Comparison of ENCODE assay signal across 8 cellular contexts in the genomic region with DNA sequence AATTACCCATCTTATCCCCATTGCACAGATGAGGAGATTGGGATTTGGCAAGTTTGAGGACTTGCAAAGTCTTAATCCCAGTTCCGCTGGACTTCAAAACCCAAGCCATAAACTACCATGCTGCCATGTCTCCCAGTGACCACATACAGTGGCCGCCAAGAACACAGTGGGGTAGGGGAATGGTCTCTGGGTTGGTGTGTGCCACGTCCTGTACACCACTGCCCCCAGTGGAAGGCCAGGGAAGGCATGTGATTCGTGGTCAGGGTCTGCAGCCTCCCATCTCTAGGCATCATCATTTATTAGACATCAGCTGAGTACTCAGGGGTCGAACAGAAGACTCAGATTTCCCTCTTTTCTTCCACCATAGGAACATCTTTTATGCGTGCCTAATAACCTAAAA.
DNase-seq lines count a peak whose midpoint lies in the region; ATAC-seq and TF ChIP-seq lines count a peak whose summit lies in the region.

No MANE protein-coding gene starts in this region.

- no peaks in the 10 kb centered on the region for H3K36me3 ChIP-seq in smooth muscle cell (ENCODE audit: low read depth)

- no peaks in the 10 kb centered on the region for H3K27me3 ChIP-seq in smooth muscle cell (ENCODE audit: low read depth)

- no peaks in the 10 kb centered on the region for H3K27me3 Mint-ChIP-seq in activated CD4-positive, alpha-beta memory T cell treated with anti-CD3 and anti-CD28 coated beads for 36 hours
- peaks cover 21% of the 10 kb centered on the region for H3K27me3 Mint-ChIP-seq in activated CD4-positive, alpha-beta memory T cell treated with anti-CD3 and anti-CD28 coated beads, Interleukin-2, amount 10 ng/mL, durations not matched to agents 7 days and 5 days
- peaks cover 75% of the 10 kb centered on the region for H3K27me3 Mint-ChIP-seq in activated T-helper 1 cell treated with anti-CD3 and anti-CD28 coated beads, Interleukin-12 subunit alpha, Interleukin-12 subunit beta, Interleukin-2, Interleukin-4 antibody, amounts not matched to agents 30 ng/mL and 10 ng/mL and 1 ng/mL, durations not matched to agents 14 hours and 24 hours and 36 hours (ENCODE audit: insufficient read depth)

- no peaks in the 10 kb centered on the region for H3K9me3 Mint-ChIP-seq in activated CD4-positive, alpha-beta memory T cell treated with anti-CD3 and anti-CD28 coated beads for 36 hours
- H3K9me3 Mint-ChIP-seq in activated CD4-positive, alpha-beta memory T cell treated with anti-CD3 and anti-CD28 coated beads, Interleukin-2, amount 10 ng/mL, durations not matched to agents 7 days and 5 days: no peaks in the 10 kb centered on the region
- H3K9me3 Mint-ChIP-seq in activated T-helper 1 cell treated with anti-CD3 and anti-CD28 coated beads, Interleukin-12 subunit alpha, Interleukin-12 subunit beta, Interleukin-2, Interleukin-4 antibody, amounts not matched to agents 30 ng/mL and 10 ng/mL and 1 ng/mL, durations not matched to agents 14 hours and 24 hours and 36 hours: no peaks in the 10 kb centered on the region

- H4K20me1 ChIP-seq in smooth muscle cell (ENCODE audit: low read depth): no peaks in the 10 kb centered on the region

- H3K9me3 ChIP-seq in smooth muscle cell (replicated peaks; ENCODE audit: low read depth): no peaks in the 10 kb centered on the region

- H3K79me2 ChIP-seq in smooth muscle cell (ENCODE audit: low read depth): no peaks in the 10 kb centered on the region

- peak; percentile 42 for DNase-seq in activated CD4-positive, alpha-beta memory T cell treated with anti-CD3 and anti-CD28 coated beads for 36 hours
- DNase-seq in activated CD4-positive, alpha-beta memory T cell treated with anti-CD3 and anti-CD28 coated beads, Interleukin-2, amount 10 ng/mL, durations not matched to agents 7 days and 5 days: no peak
- DNase-seq in NCI-H1930 (lab: John Stamatoyannopoulos, UW) (peak; percentile 16 to 19), cardiac fibroblast (ENCODE audit: low read depth in 2 of 2) (no peak), smooth muscle cell (lab: John Stamatoyannopoulos, UW; ENCODE audit: unreplicated experiment) (no peak), cerebellar nuclear complex (lab: John Stamatoyannopoulos, UW) (no peak)
- DNase-seq in activated T-helper 1 cell treated with anti-CD3 and anti-CD28 coated beads, Interleukin-12 subunit alpha, Interleukin-12 subunit beta, Interleukin-2, Interleukin-4 antibody, amounts not matched to agents 30 ng/mL and 10 ng/mL and 1 ng/mL, durations not matched to agents 14 hours and 24 hours and 36 hours (ENCODE audit: low spot score): no peak

- H3F3A ChIP-seq in smooth muscle cell (ENCODE audit: low read depth): peaks cover 30% of the 10 kb centered on the region

- no peak overlapping the region for H3K27ac ChIP-seq in smooth muscle cell (ENCODE audit: low read depth)

- no peak overlapping the region for H3K4me2 ChIP-seq in smooth muscle cell

- 71% methylated on average over 6 of the region's 6 CpGs for WGBS in smooth muscle cell (ENCODE audit: low lambda C conversion rate)

- no peak overlapping the region for H3K4me3 ChIP-seq in cardiac fibroblast (replicated peaks in 1 of 2; ENCODE audit: low read depth in 2 of 2, low read length in 2 of 2)
- H3K4me3 ChIP-seq in smooth muscle cell: no peak overlapping the region

- H3K9ac ChIP-seq in smooth muscle cell (ENCODE audit: low read depth): no peak overlapping the region

- peak; percentile 39 for TF ChIP-seq CTCF in cardiac fibroblast (IDR thresholded peaks at IDR 0.05; ENCODE audit: low read depth, low read length)
- TF ChIP-seq CTCF in smooth muscle cell (IDR thresholded peaks at IDR 0.05; ENCODE audit: borderline replicate concordance, insufficient read depth, poor library complexity, severe bottlenecking): peak; percentile 33

- CTCF ChIA-PET in activated CD4-positive, alpha-beta memory T cell treated with anti-CD3 and anti-CD28 coated beads for 36 hours (lab: Charles Lee): interaction anchor here (0.7 to 2.2 kb wide), 13 partner anchors 11 to 217 kb away, joined by 3 to 11 read pairs (median 3); no protein-coding TSS in a partner anchor
- CTCF ChIA-PET in activated CD4-positive, alpha-beta memory T cell treated with anti-CD3 and anti-CD28 coated beads, Interleukin-2, amount 10 ng/mL, durations not matched to agents 7 days and 5 days (lab: Charles Lee): interaction anchor here (0.9 to 2.0 kb wide), 4 partner anchors 16 to 84 kb away, joined by 3 to 7 read pairs (median 5); no protein-coding TSS in a partner anchor

- no peak overlapping the region for H3K4me3 Mint-ChIP-seq in activated CD4-positive, alpha-beta memory T cell treated with anti-CD3 and anti-CD28 coated beads for 36 hours
- no peak overlapping the region for H3K4me3 Mint-ChIP-seq in activated CD4-positive, alpha-beta memory T cell treated with anti-CD3 and anti-CD28 coated beads, Interleukin-2, amount 10 ng/mL, durations not matched to agents 7 days and 5 days
- no peak overlapping the region for H3K4me3 Mint-ChIP-seq in activated T-helper 1 cell treated with anti-CD3 and anti-CD28 coated beads, Interleukin-12 subunit alpha, Interleukin-12 subunit beta, Interleukin-2, Interleukin-4 antibody, amounts not matched to agents 30 ng/mL and 10 ng/mL and 1 ng/mL, durations not matched to agents 14 hours and 24 hours and 36 hours

- H3K36me3 Mint-ChIP-seq in activated CD4-positive, alpha-beta memory T cell treated with anti-CD3 and anti-CD28 coated beads for 36 hours: no peaks in the 10 kb centered on the region
- peaks cover 2% of the 10 kb centered on the region for H3K36me3 Mint-ChIP-seq in activated CD4-positive, alpha-beta memory T cell treated with anti-CD3 and anti-CD28 coated beads, Interleukin-2, amount 10 ng/mL, durations not matched to agents 7 days and 5 days (ENCODE audit: low read depth)
- no peaks in the 10 kb centered on the region for H3K36me3 Mint-ChIP-seq in activated T-helper 1 cell treated with anti-CD3 and anti-CD28 coated beads, Interleukin-12 subunit alpha, Interleukin-12 subunit beta, Interleukin-2, Interleukin-4 antibody, amounts not matched to agents 30 ng/mL and 10 ng/mL and 1 ng/mL, durations not matched to agents 14 hours and 24 hours and 36 hours (ENCODE audit: low read depth)

- H3K4me1 Mint-ChIP-seq in activated CD4-positive, alpha-beta memory T cell treated with anti-CD3 and anti-CD28 coated beads for 36 hours (ENCODE audit: low read depth): peaks cover 35% of the 10 kb centered on the region
- peaks cover 18% of the 10 kb centered on the region for H3K4me1 Mint-ChIP-seq in activated CD4-positive, alpha-beta memory T cell treated with anti-CD3 and anti-CD28 coated beads, Interleukin-2, amount 10 ng/mL, durations not matched to agents 7 days and 5 days
- peaks cover 8% of the 10 kb centered on the region for H3K4me1 Mint-ChIP-seq in activated T-helper 1 cell treated with anti-CD3 and anti-CD28 coated beads, Interleukin-12 subunit alpha, Interleukin-12 subunit beta, Interleukin-2, Interleukin-4 antibody, amounts not matched to agents 30 ng/mL and 10 ng/mL and 1 ng/mL, durations not matched to agents 14 hours and 24 hours and 36 hours (ENCODE audit: low read depth)

- peaks cover 18% of the 10 kb centered on the region for H3K4me1 ChIP-seq in smooth muscle cell (ENCODE audit: low read depth)

- no peak overlapping the region for H3K27ac Mint-ChIP-seq in activated CD4-positive, alpha-beta memory T cell treated with anti-CD3 and anti-CD28 coated beads for 36 hours
- no peak overlapping the region for H3K27ac Mint-ChIP-seq in activated CD4-positive, alpha-beta memory T cell treated with anti-CD3 and anti-CD28 coated beads, Interleukin-2, amount 10 ng/mL, durations not matched to agents 7 days and 5 days
- no peak overlapping the region for H3K27ac Mint-ChIP-seq in activated T-helper 1 cell treated with anti-CD3 and anti-CD28 coated beads, Interleukin-12 subunit alpha, Interleukin-12 subunit beta, Interleukin-2, Interleukin-4 antibody, amounts not matched to agents 30 ng/mL and 10 ng/mL and 1 ng/mL, durations not matched to agents 14 hours and 24 hours and 36 hours

- intact Hi-C loops in activated CD4-positive, alpha-beta memory T cell treated with anti-CD3 and anti-CD28 coated beads for 36 hours (cut with micrococcal nuclease): no loop called here
- intact Hi-C loops in activated T-helper 1 cell treated with anti-CD3 and anti-CD28 coated beads, Interleukin-12 subunit alpha, Interleukin-12 subunit beta, Interleukin-2, Interleukin-4 antibody, amounts not matched to agents 30 ng/mL and 10 ng/mL and 1 ng/mL, durations not matched to agents 14 hours and 24 hours and 36 hours (cut with micrococcal nuclease): loop anchor here (2.0 kb wide), 1 partner anchor 16 kb away; no protein-coding TSS in a partner anchor

- ATAC-seq in HG02840 (IDR thresholded peaks at IDR 0.05; ENCODE audit: low FRiP score, unreplicated experiment): no peak

- no peak overlapping the region for H2AFZ ChIP-seq in smooth muscle cell (ENCODE audit: low read depth)

- POLR2A ChIA-PET in activated CD4-positive, alpha-beta memory T cell treated with anti-CD3 and anti-CD28 coated beads for 36 hours (lab: Charles Lee): no interaction called here
- POLR2A ChIA-PET in activated CD4-positive, alpha-beta memory T cell treated with anti-CD3 and anti-CD28 coated beads, Interleukin-2, amount 10 ng/mL, durations not matched to agents 7 days and 5 days (lab: Charles Lee): no interaction called here

Comparison
In these comparisons a context has a peak if more than half of its experiments do, and no peak if none do; other contexts are left out.
1. DNase-seq: peak in activated CD4-positive, alpha-beta memory T cell treated with anti-CD3 and anti-CD28 coated beads for 36 hours (single experiment) and NCI-H1930 (2 of 2); none in activated CD4-positive, alpha-beta memory T cell treated with anti-CD3 and anti-CD28 coated beads, Interleukin-2, amount 10 ng/mL, durations not matched to agents 7 days and 5 days (single experiment), cardiac fibroblast (0 of 2), smooth muscle cell (single experiment), cerebellar nuclear complex (0 of 2) and activated T-helper 1 cell treated with anti-CD3 and anti-CD28 coated beads, Interleukin-12 subunit alpha, Interleukin-12 subunit beta, Interleukin-2, Interleukin-4 antibody, amounts not matched to agents 30 ng/mL and 10 ng/mL and 1 ng/mL, durations not matched to agents 14 hours and 24 hours and 36 hours (single experiment).